8 cellular contexts compared by ENCODE assay signal in the genomic region with DNA sequence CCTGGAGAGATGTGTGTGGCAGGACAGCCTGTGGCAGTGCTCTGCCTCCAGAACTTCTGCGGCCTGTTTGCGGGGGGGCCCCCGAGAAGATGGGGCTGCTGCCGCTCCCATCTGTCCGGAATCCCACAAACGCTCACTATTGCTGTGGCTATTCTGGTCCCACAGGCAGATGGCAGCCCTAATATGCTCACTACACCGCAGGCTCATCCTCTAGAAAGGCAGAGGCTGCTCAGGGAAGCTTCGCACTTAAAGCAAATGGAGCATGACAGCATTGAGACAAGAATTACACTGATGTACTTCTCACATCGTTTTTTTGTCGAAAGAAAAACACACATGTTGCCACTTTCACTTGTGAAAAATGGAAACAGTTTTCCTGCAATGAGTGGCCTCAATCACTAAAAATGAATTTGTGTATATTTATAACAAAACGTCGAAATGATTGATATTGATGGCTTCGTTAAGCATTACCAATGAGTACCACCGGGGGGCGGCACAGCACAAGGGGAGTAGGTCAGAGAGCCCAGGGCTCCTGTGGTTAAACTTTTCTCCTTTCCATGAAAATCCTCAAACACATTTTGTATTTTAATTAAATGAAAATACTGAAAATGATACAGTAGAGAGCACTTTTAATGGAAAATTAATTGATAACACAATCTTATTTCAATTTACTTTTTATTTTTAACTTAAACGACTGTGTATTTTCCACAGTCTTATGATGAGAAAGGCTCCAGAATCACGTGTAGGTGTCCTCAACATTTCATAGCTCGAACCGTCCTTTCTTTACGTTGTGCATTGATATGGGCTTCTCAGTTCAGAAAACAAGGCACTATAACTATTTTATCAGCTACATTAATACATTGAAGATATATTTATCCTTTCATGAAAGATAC.
DNase-seq lines count a peak whose midpoint lies in the region; ATAC-seq and FAIRE-seq lines count a peak whose summit lies in the region.

No MANE protein-coding gene starts in this region.

- peaks cover 7% of the 10 kb centered on the region for H3K4me1 Mint-ChIP-seq in activated naive CD8-positive, alpha-beta T cell treated with anti-CD3 and anti-CD28 coated beads for 36 hours

- H3K36me3 Mint-ChIP-seq in activated naive CD8-positive, alpha-beta T cell treated with anti-CD3 and anti-CD28 coated beads for 36 hours, result no peaks in the 10 kb centered on the region

- no peak overlapping the region for H3K27ac Mint-ChIP-seq in activated naive CD8-positive, alpha-beta T cell treated with anti-CD3 and anti-CD28 coated beads for 36 hours

- H3K9me3 Mint-ChIP-seq in activated naive CD8-positive, alpha-beta T cell treated with anti-CD3 and anti-CD28 coated beads for 36 hours, result no peaks in the 10 kb centered on the region

- no peak overlapping the region for H3K4me3 Mint-ChIP-seq in activated naive CD8-positive, alpha-beta T cell treated with anti-CD3 and anti-CD28 coated beads for 36 hours

- DNase-seq in AML-193 (lab: John Stamatoyannopoulos, UW) (peak; percentile 18 to 22), GM18507 (ENCODE audit: extremely low spot score, insufficient read length, low read depth) (no peak), NCI-H345 (lab: John Stamatoyannopoulos, UW) (peak; percentile 74), cardiac septum (ENCODE audit: low spot score) (peak; percentile 69), retina (peak; percentile 86)
- peak; percentile 37 for DNase-seq in activated naive CD8-positive, alpha-beta T cell treated with anti-CD3 and anti-CD28 coated beads for 36 hours

- ATAC-seq in HG03175 (IDR thresholded peaks at IDR 0.05; ENCODE audit: unreplicated experiment) (no peak), HG03139 (IDR thresholded peaks at IDR 0.05; ENCODE audit: unreplicated experiment) (no peak)

- H3K27me3 Mint-ChIP-seq in activated naive CD8-positive, alpha-beta T cell treated with anti-CD3 and anti-CD28 coated beads for 36 hours, result peaks cover 6% of the 10 kb centered on the region

- intact Hi-C loops in cardiac septum (cut with DNase I), result loop anchor here (1.0 kb wide), 1 partner anchor 288 kb away; no protein-coding TSS in a partner anchor

- FAIRE-seq in GM18507 (lab: Jason Lieb, UNC), result peak; percentile 51
